ENCODE assay signal across 23 cellular contexts in the genomic region with DNA sequence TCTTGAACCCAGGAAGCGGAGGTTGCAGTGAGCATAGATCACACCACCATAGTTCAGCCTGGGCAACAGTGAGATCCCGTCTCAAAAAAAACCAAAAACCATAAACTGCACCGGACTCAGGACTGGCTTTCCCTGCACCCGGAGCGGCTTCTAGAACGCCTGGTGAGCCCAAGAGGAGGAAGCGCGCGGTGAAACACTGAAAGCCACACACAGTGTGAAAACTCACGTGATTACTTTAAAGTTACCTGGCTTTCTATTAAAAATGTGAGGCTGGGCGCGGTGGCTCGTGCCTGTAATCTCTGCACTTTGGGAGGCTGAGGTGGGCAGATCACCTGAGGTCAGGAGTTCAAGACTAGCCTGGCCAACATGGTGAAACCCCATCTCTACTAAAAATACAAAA. TPM values are rescaled to one million over a fixed set of nuclear protein-coding genes. Genes with fewer than 3 reads are reported as not detected.
DNase-seq lines count a peak whose midpoint lies in the region; ATAC-seq, FAIRE-seq and TF ChIP-seq lines count a peak whose summit lies in the region.
"Had no signal": no experiment of that assay in that cellular context is flagged by ENCODE, and none has a peak within 500 bp of the region (broad histone marks: within the 10 kb centered on the region; RNA-seq: fewer than 3 reads in every experiment).

No MANE protein-coding gene starts in this region.

- no peak overlapping the region for H3K4me2 ChIP-seq in A549

- intact Hi-C loops in dorsolateral prefrontal cortex (cut with DNase I) = no loop called here
- intact Hi-C loops in sigmoid colon (cut with DNase I) = no loop called here

- peak overlapping the region; percentile 87 to 88; a peak in 2 of 6 replicates for H3K27ac ChIP-seq in A549
- peak overlapping the region in 31 of 59 donors; percentile 5 to 99 (median 78) for H3K27ac ChIP-seq in dorsolateral prefrontal cortex
- H3K27ac ChIP-seq in sigmoid colon = peak overlapping the region; percentile 48 to 87 (median 82)
- H3K27ac ChIP-seq: C4-2B, SJCRH30 had no signal

- TF ChIP-seq POLR2A in A549 (IDR thresholded peaks at IDR 0.05; ENCODE audit: low read length) (no peak), sigmoid colon (IDR thresholded peaks at IDR 0.05) (no peak)

- no peak for FAIRE-seq in A549 (lab: Jason Lieb, UNC)
- FAIRE-seq: D721Med, GM12892 had no signal

- peaks cover 16% of the 10 kb centered on the region for H3K4me1 ChIP-seq in A549
- peaks cover 0 to 22% (median 16%) of the 10 kb centered on the region in 4 donors for H3K4me1 ChIP-seq in sigmoid colon

- WGBS in A549 (ENCODE audit: missing lambda C conversion rate) = 98% methylated on average over 13 of the region's 13 CpGs
- 85 to 91% methylated on average over 13 of the region's 13 CpGs for WGBS in sigmoid colon, 2 donors

- H3K27ac Mint-ChIP-seq in HFFc6 = peak overlapping the region; percentile 98
- H3K27ac Mint-ChIP-seq: IgD-negative memory B cell had no signal

- no peak overlapping the region for H3K4me3 ChIP-seq in A549
- no peak overlapping the region for H3K4me3 ChIP-seq in dorsolateral prefrontal cortex
- no peak overlapping the region for H3K4me3 ChIP-seq in sigmoid colon
- H3K4me3 ChIP-seq: SJCRH30 had no signal

- no peaks in the 10 kb centered on the region for H3K36me3 Mint-ChIP-seq in HFFc6 (ENCODE audit: low read depth)

- no peak for TF ChIP-seq RAD21 in A549 (conservative IDR thresholded peaks at IDR 0.05 in 1 of 2, IDR thresholded peaks at IDR 0.05 in 1 of 2)

- H3K4me1 Mint-ChIP-seq in HFFc6 (ENCODE audit: low read depth) = peaks cover 30% of the 10 kb centered on the region

- no peaks in the 10 kb centered on the region; the same call in none of the 2 replicates for H3K27me3 Mint-ChIP-seq in HFFc6 (ENCODE audit: insufficient read depth)
- H3K27me3 Mint-ChIP-seq: IgD-negative memory B cell had no signal

- TF ChIP-seq EP300 in A549 (IDR thresholded peaks at IDR 0.05) (no peak), sigmoid colon (IDR thresholded peaks at IDR 0.05) (no peak)

- no peak for ATAC-seq in A549
- no peak for ATAC-seq in GM21576 (IDR thresholded peaks at IDR 0.05; ENCODE audit: unreplicated experiment)
- ATAC-seq in GM21723 (IDR thresholded peaks at IDR 0.05; ENCODE audit: unreplicated experiment) = no peak

- no peaks in the 10 kb centered on the region for H3K36me3 ChIP-seq in sigmoid colon
- H3K36me3 ChIP-seq: SJCRH30 had no signal

- no peaks in the 10 kb centered on the region for H3K27me3 ChIP-seq in dorsolateral prefrontal cortex
- no peaks in the 10 kb centered on the region for H3K27me3 ChIP-seq in sigmoid colon

- H3K9me3 ChIP-seq in A549 (no peaks in the 10 kb centered on the region), sigmoid colon (no peaks in the 10 kb centered on the region)
- H3K9me3 ChIP-seq: SJCRH30 had no signal

- CTCF ChIA-PET in A549 (lab: Yijun Ruan, JAX) = no interaction called here

- POLR2A ChIA-PET in A549 (lab: Yijun Ruan, JAX) = no interaction called here

- DNase-seq in A549 (ENCODE audit: low read depth in 1 of 2, low spot score in 1 of 2) (no peak), HFFc6 (no peak), dorsolateral prefrontal cortex (no peak), sigmoid colon (no peak), NCI-H446 treated with DMSO at 0.1 percent for 48 hours (lab: John Stamatoyannopoulos, UW) (no peak)
- no peak for DNase-seq in activated naive CD4-positive, alpha-beta T cell (lab: John Stamatoyannopoulos, UW)
- DNase-seq: ACHN, AML-193, H7, Kasumi-1, NCI-H1105, NCI-H2081, NCI-H2171 treated with DMSO at 0.1 percent for 48 hours, NCI-H446, NCI-H748 treated with DMSO at 0.1 percent for 48 hours, OCI-M1, SJCRH30 had no signal

- no peak for TF ChIP-seq CTCF in A549 (IDR thresholded peaks at IDR 0.05)
- TF ChIP-seq CTCF in HFFc6 (IDR thresholded peaks at IDR 0.05) = no peak
- no peak for TF ChIP-seq CTCF in dorsolateral prefrontal cortex (IDR thresholded peaks at IDR 0.05 in 54 of 56, conservative IDR thresholded peaks at IDR 0.05 in 2 of 56; ENCODE audit: low read depth in 1 of 56, partially characterized antibody in 56 of 56)
- TF ChIP-seq CTCF in sigmoid colon (IDR thresholded peaks at IDR 0.05) = no peak

- H3K4me3 Mint-ChIP-seq in HFFc6 = no peak overlapping the region
- H3K4me3 Mint-ChIP-seq: IgD-negative memory B cell had no signal

- H3K9me3 Mint-ChIP-seq in HFFc6 = no peaks in the 10 kb centered on the region
- H3K9me3 Mint-ChIP-seq: IgD-negative memory B cell had no signal

TF ChIP-seq in A549, 52 proteins besides CTCF, POLR2A, EP300 and RAD21:
- TF ChIP-seq HDAC2 (IDR thresholded peaks at IDR 0.05) (no peak), ZNF302 (CRISPR knock-in tag; IDR thresholded peaks at IDR 0.05) (no peak), CHD4 (IDR thresholded peaks at IDR 0.05; ENCODE audit: borderline replicate concordance) (no peak), NFE2L2 (conservative IDR thresholded peaks at IDR 0.05; ENCODE audit: low read length) (no peak), HEYL (CRISPR knock-in tag; IDR thresholded peaks at IDR 0.05) (no peak), MAFK (IDR thresholded peaks at IDR 0.05; ENCODE audit: partially characterized antibody) (no peak), ESRRA (IDR thresholded peaks at IDR 0.05; ENCODE audit: borderline replicate concordance, low read length) (no peak), FOXS1 (CRISPR knock-in tag; IDR thresholded peaks at IDR 0.05) (no peak), MYC (IDR thresholded peaks at IDR 0.05; ENCODE audit: borderline replicate concordance, low read length) (no peak), SREBF2 (IDR thresholded peaks at IDR 0.05) (no peak), HOXA7 (CRISPR knock-in tag; IDR thresholded peaks at IDR 0.05) (no peak), EHF (CRISPR knock-in tag; IDR thresholded peaks at IDR 0.05) (no peak), TFCP2L1 (CRISPR knock-in tag; IDR thresholded peaks at IDR 0.05) (no peak)
- TF ChIP-seq, protein P1, sequence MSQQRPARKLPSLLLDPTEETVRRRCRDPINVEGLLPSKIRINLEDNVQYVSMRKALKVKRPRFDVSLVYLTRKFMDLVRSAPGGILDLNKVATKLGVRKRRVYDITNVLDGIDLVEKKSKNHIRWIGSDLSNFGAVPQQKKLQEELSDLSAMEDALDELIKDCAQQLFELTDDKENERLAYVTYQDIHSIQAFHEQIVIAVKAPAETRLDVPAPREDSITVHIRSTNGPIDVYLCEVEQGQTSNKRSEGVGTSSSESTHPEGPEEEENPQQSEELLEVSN (IDR thresholded peaks at IDR 0.05; ENCODE audit: borderline replicate concordance, low read depth) = no peak

RNA-seq across cellular contexts. Expression of a gene that starts 7.0 kb away (rescaled TPM):
- polyA plus RNA-seq in A549 (2011; rRNA removed) (27.7 and 32.3 TPM in 2 replicates), A549 (2017; fragmentation: RNase III; extraction: RNeasy Plus Mini Kit Qiagen cat#74134 plus additional on column Dnase treatment) (11.6 to 12.3 TPM (median 11.8 TPM) in 3 replicates), sigmoid colon (10 to 100 TPM in 2 of 3 donors, 1 to 10 TPM in 1; 8.4 to 27.3 (median 14.3) TPM)
- 12.6 and 16.1 TPM in 2 replicates for polyA plus RNA-seq in A549 (2012; cell fraction: cytosol; rRNA removed)
- 29.1 and 37.9 TPM in 2 replicates for polyA plus RNA-seq in A549 (2012; cell fraction: nucleus; rRNA removed)
- 25.1 and 26.4 TPM in 2 replicates for polyA minus RNA-seq in A549 (2011; rRNA and poly(A)+ RNA removed)
- 10 to 100 TPM; 24.1 to 29.4 (median 27.7) TPM for total RNA-seq in HFFc6 (2021; fragmentation: NEBNext Ultra II Directional; extraction: Animal tissue kit (Norgen Biotek cat#: 25700))
- total RNA-seq in dorsolateral prefrontal cortex (100 to 1,000 TPM in 1 of 120 experiments, 10 to 100 TPM in 119; 49.1 to 103 (median 69.3) TPM), sigmoid colon (10 to 100 TPM; 18.7 to 26.6 (median 20.3) TPM)
